ENCODE assay signal across 1 cellular context in the genomic region with DNA sequence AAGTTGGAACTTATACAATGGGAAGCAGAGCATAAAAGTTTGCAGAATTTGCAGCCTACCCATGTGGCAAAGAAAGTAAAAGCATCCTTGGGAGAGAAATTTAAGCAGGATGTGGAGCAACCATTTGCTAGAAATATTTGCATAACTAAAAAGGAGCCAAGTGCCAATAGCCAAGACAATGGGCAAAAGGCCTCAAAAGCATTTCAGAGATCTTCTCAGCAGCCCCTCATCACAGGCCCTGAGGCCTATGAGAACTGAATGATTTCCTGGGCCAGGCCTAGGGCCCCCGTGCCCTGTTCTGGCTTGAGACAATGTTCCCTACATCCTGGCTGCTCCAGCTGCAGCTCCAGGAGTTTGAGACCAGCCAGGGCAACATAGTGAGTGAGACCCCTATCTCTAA.
A peak's percentile ranks its signal among the peaks of the same experiment; 100 is the strongest.
TF ChIP-seq lines count a peak whose summit lies in the region.

No MANE protein-coding gene starts in this region.

TF ChIP-seq in GM23338, 12 proteins besides CTCF, POLR2A, EP300 and RAD21:
- TF ChIP-seq, protein P1, sequence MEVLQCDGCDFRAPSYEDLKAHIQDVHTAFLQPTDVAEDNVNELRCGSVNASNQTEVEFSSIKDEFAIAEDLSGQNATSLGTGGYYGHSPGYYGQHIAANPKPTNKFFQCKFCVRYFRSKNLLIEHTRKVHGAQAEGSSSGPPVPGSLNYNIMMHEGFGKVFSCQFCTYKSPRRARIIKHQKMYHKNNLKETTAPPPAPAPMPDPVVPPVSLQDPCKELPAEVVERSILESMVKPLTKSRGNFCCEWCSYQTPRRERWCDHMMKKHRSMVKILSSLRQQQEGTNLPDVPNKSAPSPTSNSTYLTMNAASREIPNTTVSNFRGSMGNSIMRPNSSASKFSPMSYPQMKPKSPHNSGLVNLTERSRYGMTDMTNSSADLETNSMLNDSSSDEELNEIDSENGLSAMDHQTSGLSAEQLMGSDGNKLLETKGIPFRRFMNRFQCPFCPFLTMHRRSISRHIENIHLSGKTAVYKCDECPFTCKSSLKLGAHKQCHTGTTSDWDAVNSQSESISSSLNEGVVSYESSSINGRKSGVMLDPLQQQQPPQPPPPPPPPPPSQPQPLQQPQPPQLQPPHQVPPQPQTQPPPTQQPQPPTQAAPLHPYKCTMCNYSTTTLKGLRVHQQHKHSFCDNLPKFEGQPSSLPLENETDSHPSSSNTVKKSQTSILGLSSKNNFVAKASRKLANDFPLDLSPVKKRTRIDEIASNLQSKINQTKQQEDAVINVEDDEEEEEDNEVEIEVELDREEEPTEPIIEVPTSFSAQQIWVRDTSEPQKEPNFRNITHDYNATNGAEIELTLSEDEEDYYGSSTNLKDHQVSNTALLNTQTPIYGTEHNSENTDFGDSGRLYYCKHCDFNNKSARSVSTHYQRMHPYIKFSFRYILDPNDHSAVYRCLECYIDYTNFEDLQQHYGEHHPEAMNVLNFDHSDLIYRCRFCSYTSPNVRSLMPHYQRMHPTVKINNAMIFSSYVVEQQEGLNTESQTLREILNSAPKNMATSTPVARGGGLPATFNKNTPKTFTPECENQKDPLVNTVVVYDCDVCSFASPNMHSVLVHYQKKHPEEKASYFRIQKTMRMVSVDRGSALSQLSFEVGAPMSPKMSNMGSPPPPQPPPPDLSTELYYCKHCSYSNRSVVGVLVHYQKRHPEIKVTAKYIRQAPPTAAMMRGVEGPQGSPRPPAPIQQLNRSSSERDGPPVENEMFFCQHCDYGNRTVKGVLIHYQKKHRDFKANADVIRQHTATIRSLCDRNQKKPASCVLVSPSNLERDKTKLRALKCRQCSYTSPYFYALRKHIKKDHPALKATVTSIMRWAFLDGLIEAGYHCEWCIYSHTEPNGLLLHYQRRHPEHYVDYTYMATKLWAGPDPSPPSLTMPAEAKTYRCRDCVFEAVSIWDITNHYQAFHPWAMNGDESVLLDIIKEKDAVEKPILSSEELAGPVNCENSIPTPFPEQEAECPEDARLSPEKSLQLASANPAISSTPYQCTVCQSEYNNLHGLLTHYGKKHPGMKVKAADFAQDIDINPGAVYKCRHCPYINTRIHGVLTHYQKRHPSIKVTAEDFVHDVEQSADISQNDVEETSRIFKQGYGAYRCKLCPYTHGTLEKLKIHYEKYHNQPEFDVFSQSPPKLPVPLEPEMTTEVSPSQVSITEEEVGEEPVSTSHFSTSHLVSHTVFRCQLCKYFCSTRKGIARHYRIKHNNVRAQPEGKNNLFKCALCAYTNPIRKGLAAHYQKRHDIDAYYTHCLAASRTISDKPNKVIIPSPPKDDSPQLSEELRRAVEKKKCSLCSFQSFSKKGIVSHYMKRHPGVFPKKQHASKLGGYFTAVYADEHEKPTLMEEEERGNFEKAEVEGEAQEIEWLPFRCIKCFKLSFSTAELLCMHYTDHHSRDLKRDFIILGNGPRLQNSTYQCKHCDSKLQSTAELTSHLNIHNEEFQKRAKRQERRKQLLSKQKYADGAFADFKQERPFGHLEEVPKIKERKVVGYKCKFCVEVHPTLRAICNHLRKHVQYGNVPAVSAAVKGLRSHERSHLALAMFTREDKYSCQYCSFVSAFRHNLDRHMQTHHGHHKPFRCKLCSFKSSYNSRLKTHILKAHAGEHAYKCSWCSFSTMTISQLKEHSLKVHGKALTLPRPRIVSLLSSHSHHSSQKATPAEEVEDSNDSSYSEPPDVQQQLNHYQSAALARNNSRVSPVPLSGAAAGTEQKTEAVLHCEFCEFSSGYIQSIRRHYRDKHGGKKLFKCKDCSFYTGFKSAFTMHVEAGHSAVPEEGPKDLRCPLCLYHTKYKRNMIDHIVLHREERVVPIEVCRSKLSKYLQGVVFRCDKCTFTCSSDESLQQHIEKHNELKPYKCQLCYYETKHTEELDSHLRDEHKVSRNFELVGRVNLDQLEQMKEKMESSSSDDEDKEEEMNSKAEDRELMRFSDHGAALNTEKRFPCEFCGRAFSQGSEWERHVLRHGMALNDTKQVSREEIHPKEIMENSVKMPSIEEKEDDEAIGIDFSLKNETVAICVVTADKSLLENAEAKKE (CRISPR knock-in tag; IDR thresholded peaks at IDR 0.05) = peak; percentile 86
- TF ChIP-seq STAT1 (IDR thresholded peaks at IDR 0.05; ENCODE audit: unreplicated experiment) (no peak), NANOG (IDR thresholded peaks at IDR 0.05; ENCODE audit: borderline replicate concordance) (peak; percentile 62), EZH2phosphoT487 (IDR thresholded peaks at IDR 0.05; ENCODE audit: unreplicated experiment) (no peak), JUNB (IDR thresholded peaks at IDR 0.05; ENCODE audit: unreplicated experiment) (no peak), ZNF331 (CRISPR knock-in tag; IDR thresholded peaks at IDR 0.05; ENCODE audit: low read depth) (no peak)
TF ChIP-seq in GM23338: peak in this region for 2.
